Comparison of ENCODE assay signal across 25 cellular contexts in genomic region chr1:98102369-98103030, GRCh38.
DNase-seq lines count a peak whose midpoint lies in the region; ATAC-seq and TF ChIP-seq lines count a peak whose summit lies in the region.
"Had no signal": no experiment of that assay in that cellular context is flagged by ENCODE, and none has a peak within 500 bp of the region (broad histone marks: within the 10 kb centered on the region; RNA-seq: fewer than 3 reads in every experiment).

No MANE protein-coding gene starts in this region.

- H3K4me3 ChIP-seq in fibroblast of the aortic adventitia (ENCODE audit: low read depth, low read length) (no peak overlapping the region), HAP-1 (no peak overlapping the region)
- H3K4me3 ChIP-seq: skin epidermis, upper lobe of right lung had no signal

- no peaks in the 10 kb centered on the region for H3K27me3 Mint-ChIP-seq in CD4-positive, alpha-beta T cell
- H3K27me3 Mint-ChIP-seq: T-helper 17 cell had no signal

- TF ChIP-seq CTCF in fibroblast of the aortic adventitia (IDR thresholded peaks at IDR 0.05; ENCODE audit: insufficient read depth, low read length) = no peak
- TF ChIP-seq CTCF in CD4-positive, alpha-beta T cell (IDR thresholded peaks at IDR 0.05) = no peak

- H3K9me3 ChIP-seq in HAP-1 = no peaks in the 10 kb centered on the region
- peaks cover 6% of the 10 kb centered on the region for H3K9me3 ChIP-seq in CD4-positive, alpha-beta T cell (ENCODE audit: control insufficient read depth, low read length)

- in situ Hi-C loops in HAP-1 (cut with MboI; ENCODE audit: low sequenced_read_pairs) = no loop called here

- H3K36me3 ChIP-seq in HAP-1 (replicated peaks) = no peaks in the 10 kb centered on the region
- H3K36me3 ChIP-seq: upper lobe of right lung, WERI-Rb-1 had no signal

- H3K4me1 Mint-ChIP-seq in CD4-positive, alpha-beta T cell (ENCODE audit: low read depth) = no peaks in the 10 kb centered on the region
- H3K4me1 Mint-ChIP-seq: activated CD4-positive, alpha-beta memory T cell treated with anti-CD3 and anti-CD28 coated beads, Interleukin-2, amount 10 ng/mL, durations not matched to agents 7 days and 5 days; T-helper 17 cell had no signal

- no peak overlapping the region for H3K27ac Mint-ChIP-seq in CD4-positive, alpha-beta T cell
- H3K27ac Mint-ChIP-seq: activated CD4-positive, alpha-beta memory T cell treated with anti-CD3 and anti-CD28 coated beads, Interleukin-2, amount 10 ng/mL, durations not matched to agents 7 days and 5 days; mesothelial cell of epicardium; nephron progenitor cell; T-helper 17 cell had no signal

- no peak overlapping the region for H3K27ac ChIP-seq in CD4-positive, alpha-beta T cell (ENCODE audit: low read depth, low read length)
- H3K27ac ChIP-seq: C4-2B, skin epidermis, upper lobe of right lung, WERI-Rb-1 had no signal

- H3K4me1 ChIP-seq in HAP-1 = no peaks in the 10 kb centered on the region
- H3K4me1 ChIP-seq: upper lobe of right lung had no signal

- CTCF ChIA-PET in CD4-positive, alpha-beta T cell (lab: Charles Lee) = no interaction called here

- H3K9me3 Mint-ChIP-seq in CD4-positive, alpha-beta T cell = peaks cover 8% of the 10 kb centered on the region

- peak; percentile 17 for DNase-seq in NCI-H2171 treated with DMSO at 0.1 percent for 48 hours (lab: John Stamatoyannopoulos, UW)
- no peak for DNase-seq in NCI-H2171 (lab: John Stamatoyannopoulos, UW)
- peak; percentile 77 for DNase-seq in fibroblast of the aortic adventitia (ENCODE audit: low read depth)
- no peak for DNase-seq in NAMALWA (ENCODE audit: low spot score)
- DNase-seq in HAP-1 (ENCODE audit: low spot score in 2 of 2) = no peak
- no peak for DNase-seq in CD4-positive, alpha-beta T cell
- DNase-seq: 8988T; activated CD4-positive, alpha-beta memory T cell treated with anti-CD3 and anti-CD28 coated beads, Interleukin-2, amount 10 ng/mL, durations not matched to agents 7 days and 5 days; KG1; NCI-H1048; NCI-H2081 treated with DMSO at 0.1 percent for 48 hours; NCI-H774; nephron progenitor cell; posterior cingulate gyrus; SHP77 treated with DMSO at 0.1 percent for 48 hours; stimulated activated CD4-positive, alpha-beta T cell treated with anti-CD3 and anti-CD28 coated beads, Interleukin-4, amount 100 ng/mL, for 4 hours; T-helper 17 cell; upper lobe of right lung; WERI-Rb-1 had no signal

- H3K36me3 Mint-ChIP-seq in CD4-positive, alpha-beta T cell (ENCODE audit: low read depth) = no peaks in the 10 kb centered on the region
- H3K36me3 Mint-ChIP-seq: mesothelial cell of epicardium had no signal

- intact Hi-C loops in CD4-positive, alpha-beta T cell (cut with DNase I, micrococcal nuclease) = no loop called here

- ATAC-seq in SK-N-SH treated with all-trans-retinoic acid at 6 μM for 48 hours (peak; percentile 79), GM18511 (IDR thresholded peaks at IDR 0.05; ENCODE audit: unreplicated experiment) (no peak)
- no peak for ATAC-seq in CD4-positive, alpha-beta T cell (ENCODE audit: poor library complexity)
- ATAC-seq: left lobe of liver, T-helper 17 cell, upper lobe of right lung had no signal

- POLR2A ChIA-PET in CD4-positive, alpha-beta T cell (lab: Charles Lee) = no interaction called here

- no peaks in the 10 kb centered on the region for H3K27me3 ChIP-seq in HAP-1 (ENCODE audit: low read depth)
- H3K27me3 ChIP-seq in CD4-positive, alpha-beta T cell (ENCODE audit: control insufficient read depth, insufficient read depth, low read length) = no peaks in the 10 kb centered on the region
- H3K27me3 ChIP-seq: upper lobe of right lung had no signal

- H3K4me3 Mint-ChIP-seq in CD4-positive, alpha-beta T cell = no peak overlapping the region
- H3K4me3 Mint-ChIP-seq: activated CD4-positive, alpha-beta memory T cell treated with anti-CD3 and anti-CD28 coated beads, Interleukin-2, amount 10 ng/mL, durations not matched to agents 7 days and 5 days; mesothelial cell of epicardium; nephron progenitor cell; T-helper 17 cell had no signal

TF ChIP-seq in SK-N-SH treated with all-trans-retinoic acid at 6 μM for 48 hours, 23 proteins besides CTCF, POLR2A, EP300 and RAD21:
- TF ChIP-seq CSDC2 (CRISPR knock-in tag; IDR thresholded peaks at IDR 0.05) = no peak
- TF ChIP-seq ISL1 (CRISPR knock-in tag; IDR thresholded peaks at IDR 0.05) = peak; percentile 57; the same call in 1 of the 2 replicates

Comparison
In these comparisons a context has a peak if more than half of its experiments do, and no peak if none do; other contexts are left out.
1. DNase-seq: peak in NCI-H2171 treated with DMSO at 0.1 percent for 48 hours (single experiment) and fibroblast of the aortic adventitia (single experiment); none in NCI-H2171 (single experiment), NAMALWA (single experiment), HAP-1 (0 of 2) and CD4-positive, alpha-beta T cell (0 of 10).